In the genomic region with DNA sequence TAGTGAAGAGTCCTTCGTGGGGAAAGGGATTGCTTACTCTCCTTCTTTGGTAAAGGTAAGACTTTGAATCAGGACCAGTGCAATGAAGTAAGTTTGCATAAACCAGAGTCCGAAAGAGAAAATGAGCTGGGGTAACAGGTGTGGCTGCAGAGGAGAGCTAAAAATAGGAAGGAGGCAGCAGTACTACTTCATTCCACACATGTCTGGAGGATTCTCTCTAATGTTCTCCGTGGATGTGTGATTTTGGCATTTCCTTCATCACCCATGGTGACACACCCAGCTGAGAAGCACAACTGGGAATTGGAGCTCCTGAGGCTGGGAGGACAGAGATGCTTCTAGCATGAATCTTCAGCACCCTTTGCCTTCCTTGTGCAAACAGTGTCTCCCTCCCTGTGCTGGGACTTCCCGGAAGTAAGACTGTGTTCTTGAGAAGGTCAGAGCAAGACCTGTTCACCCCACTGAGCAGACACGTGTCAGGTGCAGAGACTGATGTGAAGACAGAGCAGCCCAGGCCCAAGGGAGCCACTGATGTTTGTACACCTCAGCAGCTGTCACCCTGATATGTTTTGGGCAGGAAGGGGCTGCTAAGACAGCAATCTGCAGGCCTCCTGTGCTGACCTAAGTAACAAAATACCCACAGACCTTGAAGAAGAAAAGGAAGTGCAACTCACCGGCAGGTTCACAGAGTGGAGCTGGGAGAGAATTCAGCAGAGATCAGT, we compare ENCODE assay signal across 2 cellular contexts.
TF ChIP-seq lines count a peak whose summit lies in the region.

No MANE protein-coding gene starts in this region.

TF ChIP-seq in GM23338, 12 proteins besides CTCF, POLR2A, EP300 and RAD21 (continued from another document):
- TF ChIP-seq, protein P1, sequence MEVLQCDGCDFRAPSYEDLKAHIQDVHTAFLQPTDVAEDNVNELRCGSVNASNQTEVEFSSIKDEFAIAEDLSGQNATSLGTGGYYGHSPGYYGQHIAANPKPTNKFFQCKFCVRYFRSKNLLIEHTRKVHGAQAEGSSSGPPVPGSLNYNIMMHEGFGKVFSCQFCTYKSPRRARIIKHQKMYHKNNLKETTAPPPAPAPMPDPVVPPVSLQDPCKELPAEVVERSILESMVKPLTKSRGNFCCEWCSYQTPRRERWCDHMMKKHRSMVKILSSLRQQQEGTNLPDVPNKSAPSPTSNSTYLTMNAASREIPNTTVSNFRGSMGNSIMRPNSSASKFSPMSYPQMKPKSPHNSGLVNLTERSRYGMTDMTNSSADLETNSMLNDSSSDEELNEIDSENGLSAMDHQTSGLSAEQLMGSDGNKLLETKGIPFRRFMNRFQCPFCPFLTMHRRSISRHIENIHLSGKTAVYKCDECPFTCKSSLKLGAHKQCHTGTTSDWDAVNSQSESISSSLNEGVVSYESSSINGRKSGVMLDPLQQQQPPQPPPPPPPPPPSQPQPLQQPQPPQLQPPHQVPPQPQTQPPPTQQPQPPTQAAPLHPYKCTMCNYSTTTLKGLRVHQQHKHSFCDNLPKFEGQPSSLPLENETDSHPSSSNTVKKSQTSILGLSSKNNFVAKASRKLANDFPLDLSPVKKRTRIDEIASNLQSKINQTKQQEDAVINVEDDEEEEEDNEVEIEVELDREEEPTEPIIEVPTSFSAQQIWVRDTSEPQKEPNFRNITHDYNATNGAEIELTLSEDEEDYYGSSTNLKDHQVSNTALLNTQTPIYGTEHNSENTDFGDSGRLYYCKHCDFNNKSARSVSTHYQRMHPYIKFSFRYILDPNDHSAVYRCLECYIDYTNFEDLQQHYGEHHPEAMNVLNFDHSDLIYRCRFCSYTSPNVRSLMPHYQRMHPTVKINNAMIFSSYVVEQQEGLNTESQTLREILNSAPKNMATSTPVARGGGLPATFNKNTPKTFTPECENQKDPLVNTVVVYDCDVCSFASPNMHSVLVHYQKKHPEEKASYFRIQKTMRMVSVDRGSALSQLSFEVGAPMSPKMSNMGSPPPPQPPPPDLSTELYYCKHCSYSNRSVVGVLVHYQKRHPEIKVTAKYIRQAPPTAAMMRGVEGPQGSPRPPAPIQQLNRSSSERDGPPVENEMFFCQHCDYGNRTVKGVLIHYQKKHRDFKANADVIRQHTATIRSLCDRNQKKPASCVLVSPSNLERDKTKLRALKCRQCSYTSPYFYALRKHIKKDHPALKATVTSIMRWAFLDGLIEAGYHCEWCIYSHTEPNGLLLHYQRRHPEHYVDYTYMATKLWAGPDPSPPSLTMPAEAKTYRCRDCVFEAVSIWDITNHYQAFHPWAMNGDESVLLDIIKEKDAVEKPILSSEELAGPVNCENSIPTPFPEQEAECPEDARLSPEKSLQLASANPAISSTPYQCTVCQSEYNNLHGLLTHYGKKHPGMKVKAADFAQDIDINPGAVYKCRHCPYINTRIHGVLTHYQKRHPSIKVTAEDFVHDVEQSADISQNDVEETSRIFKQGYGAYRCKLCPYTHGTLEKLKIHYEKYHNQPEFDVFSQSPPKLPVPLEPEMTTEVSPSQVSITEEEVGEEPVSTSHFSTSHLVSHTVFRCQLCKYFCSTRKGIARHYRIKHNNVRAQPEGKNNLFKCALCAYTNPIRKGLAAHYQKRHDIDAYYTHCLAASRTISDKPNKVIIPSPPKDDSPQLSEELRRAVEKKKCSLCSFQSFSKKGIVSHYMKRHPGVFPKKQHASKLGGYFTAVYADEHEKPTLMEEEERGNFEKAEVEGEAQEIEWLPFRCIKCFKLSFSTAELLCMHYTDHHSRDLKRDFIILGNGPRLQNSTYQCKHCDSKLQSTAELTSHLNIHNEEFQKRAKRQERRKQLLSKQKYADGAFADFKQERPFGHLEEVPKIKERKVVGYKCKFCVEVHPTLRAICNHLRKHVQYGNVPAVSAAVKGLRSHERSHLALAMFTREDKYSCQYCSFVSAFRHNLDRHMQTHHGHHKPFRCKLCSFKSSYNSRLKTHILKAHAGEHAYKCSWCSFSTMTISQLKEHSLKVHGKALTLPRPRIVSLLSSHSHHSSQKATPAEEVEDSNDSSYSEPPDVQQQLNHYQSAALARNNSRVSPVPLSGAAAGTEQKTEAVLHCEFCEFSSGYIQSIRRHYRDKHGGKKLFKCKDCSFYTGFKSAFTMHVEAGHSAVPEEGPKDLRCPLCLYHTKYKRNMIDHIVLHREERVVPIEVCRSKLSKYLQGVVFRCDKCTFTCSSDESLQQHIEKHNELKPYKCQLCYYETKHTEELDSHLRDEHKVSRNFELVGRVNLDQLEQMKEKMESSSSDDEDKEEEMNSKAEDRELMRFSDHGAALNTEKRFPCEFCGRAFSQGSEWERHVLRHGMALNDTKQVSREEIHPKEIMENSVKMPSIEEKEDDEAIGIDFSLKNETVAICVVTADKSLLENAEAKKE (CRISPR knock-in tag; IDR thresholded peaks at IDR 0.05): no peak
- TF ChIP-seq, protein P2, sequence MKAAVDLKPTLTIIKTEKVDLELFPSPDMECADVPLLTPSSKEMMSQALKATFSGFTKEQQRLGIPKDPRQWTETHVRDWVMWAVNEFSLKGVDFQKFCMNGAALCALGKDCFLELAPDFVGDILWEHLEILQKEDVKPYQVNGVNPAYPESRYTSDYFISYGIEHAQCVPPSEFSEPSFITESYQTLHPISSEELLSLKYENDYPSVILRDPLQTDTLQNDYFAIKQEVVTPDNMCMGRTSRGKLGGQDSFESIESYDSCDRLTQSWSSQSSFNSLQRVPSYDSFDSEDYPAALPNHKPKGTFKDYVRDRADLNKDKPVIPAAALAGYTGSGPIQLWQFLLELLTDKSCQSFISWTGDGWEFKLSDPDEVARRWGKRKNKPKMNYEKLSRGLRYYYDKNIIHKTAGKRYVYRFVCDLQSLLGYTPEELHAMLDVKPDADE (IDR thresholded peaks at IDR 0.05): no peak
- TF ChIP-seq EZH2 (IDR thresholded peaks at IDR 0.05; ENCODE audit: low read depth, unreplicated experiment): no peak
- no peak for TF ChIP-seq NANOG (IDR thresholded peaks at IDR 0.05; ENCODE audit: borderline replicate concordance)
- TF ChIP-seq, protein P3, sequence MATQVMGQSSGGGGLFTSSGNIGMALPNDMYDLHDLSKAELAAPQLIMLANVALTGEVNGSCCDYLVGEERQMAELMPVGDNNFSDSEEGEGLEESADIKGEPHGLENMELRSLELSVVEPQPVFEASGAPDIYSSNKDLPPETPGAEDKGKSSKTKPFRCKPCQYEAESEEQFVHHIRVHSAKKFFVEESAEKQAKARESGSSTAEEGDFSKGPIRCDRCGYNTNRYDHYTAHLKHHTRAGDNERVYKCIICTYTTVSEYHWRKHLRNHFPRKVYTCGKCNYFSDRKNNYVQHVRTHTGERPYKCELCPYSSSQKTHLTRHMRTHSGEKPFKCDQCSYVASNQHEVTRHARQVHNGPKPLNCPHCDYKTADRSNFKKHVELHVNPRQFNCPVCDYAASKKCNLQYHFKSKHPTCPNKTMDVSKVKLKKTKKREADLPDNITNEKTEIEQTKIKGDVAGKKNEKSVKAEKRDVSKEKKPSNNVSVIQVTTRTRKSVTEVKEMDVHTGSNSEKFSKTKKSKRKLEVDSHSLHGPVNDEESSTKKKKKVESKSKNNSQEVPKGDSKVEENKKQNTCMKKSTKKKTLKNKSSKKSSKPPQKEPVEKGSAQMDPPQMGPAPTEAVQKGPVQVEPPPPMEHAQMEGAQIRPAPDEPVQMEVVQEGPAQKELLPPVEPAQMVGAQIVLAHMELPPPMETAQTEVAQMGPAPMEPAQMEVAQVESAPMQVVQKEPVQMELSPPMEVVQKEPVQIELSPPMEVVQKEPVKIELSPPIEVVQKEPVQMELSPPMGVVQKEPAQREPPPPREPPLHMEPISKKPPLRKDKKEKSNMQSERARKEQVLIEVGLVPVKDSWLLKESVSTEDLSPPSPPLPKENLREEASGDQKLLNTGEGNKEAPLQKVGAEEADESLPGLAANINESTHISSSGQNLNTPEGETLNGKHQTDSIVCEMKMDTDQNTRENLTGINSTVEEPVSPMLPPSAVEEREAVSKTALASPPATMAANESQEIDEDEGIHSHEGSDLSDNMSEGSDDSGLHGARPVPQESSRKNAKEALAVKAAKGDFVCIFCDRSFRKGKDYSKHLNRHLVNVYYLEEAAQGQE (IDR thresholded peaks at IDR 0.05; ENCODE audit: unreplicated experiment): no peak

TF ChIP-seq in WTC11, 78 proteins besides CTCF, POLR2A, EP300 and RAD21 (continued from another document):
- TF ChIP-seq, protein P4, sequence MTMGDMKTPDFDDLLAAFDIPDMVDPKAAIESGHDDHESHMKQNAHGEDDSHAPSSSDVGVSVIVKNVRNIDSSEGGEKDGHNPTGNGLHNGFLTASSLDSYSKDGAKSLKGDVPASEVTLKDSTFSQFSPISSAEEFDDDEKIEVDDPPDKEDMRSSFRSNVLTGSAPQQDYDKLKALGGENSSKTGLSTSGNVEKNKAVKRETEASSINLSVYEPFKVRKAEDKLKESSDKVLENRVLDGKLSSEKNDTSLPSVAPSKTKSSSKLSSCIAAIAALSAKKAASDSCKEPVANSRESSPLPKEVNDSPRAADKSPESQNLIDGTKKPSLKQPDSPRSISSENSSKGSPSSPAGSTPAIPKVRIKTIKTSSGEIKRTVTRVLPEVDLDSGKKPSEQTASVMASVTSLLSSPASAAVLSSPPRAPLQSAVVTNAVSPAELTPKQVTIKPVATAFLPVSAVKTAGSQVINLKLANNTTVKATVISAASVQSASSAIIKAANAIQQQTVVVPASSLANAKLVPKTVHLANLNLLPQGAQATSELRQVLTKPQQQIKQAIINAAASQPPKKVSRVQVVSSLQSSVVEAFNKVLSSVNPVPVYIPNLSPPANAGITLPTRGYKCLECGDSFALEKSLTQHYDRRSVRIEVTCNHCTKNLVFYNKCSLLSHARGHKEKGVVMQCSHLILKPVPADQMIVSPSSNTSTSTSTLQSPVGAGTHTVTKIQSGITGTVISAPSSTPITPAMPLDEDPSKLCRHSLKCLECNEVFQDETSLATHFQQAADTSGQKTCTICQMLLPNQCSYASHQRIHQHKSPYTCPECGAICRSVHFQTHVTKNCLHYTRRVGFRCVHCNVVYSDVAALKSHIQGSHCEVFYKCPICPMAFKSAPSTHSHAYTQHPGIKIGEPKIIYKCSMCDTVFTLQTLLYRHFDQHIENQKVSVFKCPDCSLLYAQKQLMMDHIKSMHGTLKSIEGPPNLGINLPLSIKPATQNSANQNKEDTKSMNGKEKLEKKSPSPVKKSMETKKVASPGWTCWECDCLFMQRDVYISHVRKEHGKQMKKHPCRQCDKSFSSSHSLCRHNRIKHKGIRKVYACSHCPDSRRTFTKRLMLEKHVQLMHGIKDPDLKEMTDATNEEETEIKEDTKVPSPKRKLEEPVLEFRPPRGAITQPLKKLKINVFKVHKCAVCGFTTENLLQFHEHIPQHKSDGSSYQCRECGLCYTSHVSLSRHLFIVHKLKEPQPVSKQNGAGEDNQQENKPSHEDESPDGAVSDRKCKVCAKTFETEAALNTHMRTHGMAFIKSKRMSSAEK (CRISPR knock-in tag; IDR thresholded peaks at IDR 0.05; ENCODE audit: borderline replicate concordance): no peak
- TF ChIP-seq, protein P5, sequence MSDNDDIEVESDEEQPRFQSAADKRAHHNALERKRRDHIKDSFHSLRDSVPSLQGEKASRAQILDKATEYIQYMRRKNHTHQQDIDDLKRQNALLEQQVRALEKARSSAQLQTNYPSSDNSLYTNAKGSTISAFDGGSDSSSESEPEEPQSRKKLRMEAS (CRISPR knock-in tag; IDR thresholded peaks at IDR 0.05): no peak
- no peak for TF ChIP-seq TEAD1 (CRISPR knock-in tag; IDR thresholded peaks at IDR 0.05)
- TF ChIP-seq JAZF1 (CRISPR knock-in tag; IDR thresholded peaks at IDR 0.05): no peak
